Comparison of ENCODE assay signal across 23 cellular contexts in the genomic region with DNA sequence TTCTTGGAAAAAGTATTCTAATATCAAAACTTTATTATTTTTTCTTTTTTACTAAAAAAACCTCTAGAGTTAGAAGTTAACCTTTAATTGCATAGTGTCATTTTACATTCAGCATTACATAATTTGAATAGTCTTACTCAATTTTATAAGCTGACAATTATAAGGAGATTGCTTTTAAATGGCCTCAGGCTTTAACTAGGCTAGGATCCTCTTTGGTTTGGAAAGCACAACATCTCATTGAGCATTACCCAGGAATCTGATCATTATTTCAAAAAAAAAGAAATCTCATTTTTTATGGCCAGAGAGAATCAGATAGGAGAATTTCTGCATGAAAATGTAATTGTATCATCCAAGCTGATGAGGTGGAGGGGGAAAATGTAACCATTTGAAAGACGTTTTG.
DNase-seq lines count a peak whose midpoint lies in the region; ATAC-seq, FAIRE-seq and TF ChIP-seq lines count a peak whose summit lies in the region.
"Had no signal": no experiment of that assay in that cellular context is flagged by ENCODE, and none has a peak within 500 bp of the region (broad histone marks: within the 10 kb centered on the region; RNA-seq: fewer than 3 reads in every experiment).

No MANE protein-coding gene starts in this region.

- no peaks in the 10 kb centered on the region for H3K27me3 Mint-ChIP-seq in WTC11 (ENCODE audit: low read depth)
- H3K27me3 Mint-ChIP-seq: CD4-positive, alpha-beta T cell had no signal

- peaks cover 32% of the 10 kb centered on the region for H3K36me3 Mint-ChIP-seq in WTC11

- peak; percentile 23 for FAIRE-seq in keratinocyte (lab: Jason Lieb, UNC)
- FAIRE-seq: A549, D721Med, GM12892, GM18507, K562 had no signal

- H3K9ac ChIP-seq in HUES6 (ENCODE audit: low read length) = no peak overlapping the region
- H3K9ac ChIP-seq in keratinocyte (ENCODE audit: control insufficient read depth, extremely low read depth, insufficient read depth, low read length) = no peak overlapping the region

- ATAC-seq in WTC11 (no peak), HG02763 (IDR thresholded peaks at IDR 0.05; ENCODE audit: unreplicated experiment) (no peak)
- ATAC-seq: A549, HCT116, K562 had no signal

- no peak overlapping the region; the same call in 1 of the 2 replicates for H3K4me3 ChIP-seq in HUES6 (ENCODE audit: low read depth, low read length)
- no peak overlapping the region for H3K4me3 ChIP-seq in epithelial cell of esophagus (ENCODE audit: low read length)
- no peak overlapping the region for H3K4me3 ChIP-seq in keratinocyte (ENCODE audit: control insufficient read depth in 2 of 3, extremely low read depth in 1 of 3, insufficient read depth in 2 of 3, low read depth in 1 of 3, low read length in 3 of 3)
- H3K4me3 ChIP-seq: A549, K562 had no signal

- POLR2A ChIA-PET in WTC11 (lab: Charles Lee) = interaction anchor here (0.6 kb wide), 1 partner anchor 30 kb away, joined by 3 read pairs; no protein-coding TSS in a partner anchor

- CTCF ChIA-PET in WTC11 (lab: Charles Lee) = no interaction called here

- H3K4me2 ChIP-seq in keratinocyte (ENCODE audit: control insufficient read depth, extremely low read depth, insufficient read depth, low read depth, low read length) = peak overlapping the region; percentile 50
- H3K4me2 ChIP-seq: A549 had no signal

- H4K20me1 ChIP-seq in keratinocyte (ENCODE audit: control insufficient read depth, extremely low read depth, insufficient read depth, low read length) = no peaks in the 10 kb centered on the region

- DNase-seq in WTC11 (ENCODE audit: low spot score) (no peak), epithelial cell of esophagus (ENCODE audit: low read depth) (peak; percentile 10), keratinocyte (ENCODE audit: low read depth, low spot score) (no peak), T-helper 2 cell (no peak), HuH-7 (ENCODE audit: low spot score) (no peak), kidney tubule cell (ENCODE audit: low spot score) (no peak)
- DNase-seq: AML-193; Caco-2; CD4-positive, alpha-beta T cell; GDM1; GOT3; H7; HFFc6; IMR-90 had no signal

- H3K9me3 ChIP-seq in HUES6 (ENCODE audit: control insufficient read depth, insufficient read depth, low read depth, low read length) (no peaks in the 10 kb centered on the region), keratinocyte (ENCODE audit: control insufficient read depth, low read depth, low read length) (no peaks in the 10 kb centered on the region)
- H3K9me3 ChIP-seq: A549, Caco-2 had no signal

- H3K27me3 ChIP-seq in HUES6 (ENCODE audit: control insufficient read depth, insufficient read depth, low read length) (no peaks in the 10 kb centered on the region), keratinocyte (ENCODE audit: control insufficient read depth, extremely low read depth, insufficient read depth, low read length) (no peaks in the 10 kb centered on the region)

- H3K36me3 ChIP-seq in HUES6 (ENCODE audit: control insufficient read depth, insufficient read depth, low read length) (peaks cover 76% of the 10 kb centered on the region), keratinocyte (ENCODE audit: control insufficient read depth in 2 of 2, extremely low read depth in 1 of 2, insufficient read depth in 2 of 2, low read length in 2 of 2) (no peaks in the 10 kb centered on the region)

- H3K27ac ChIP-seq in HUES6 (ENCODE audit: low read depth, low read length) (peak overlapping the region; percentile 27; the same call in 1 of the 2 replicates), keratinocyte (ENCODE audit: control insufficient read depth, insufficient read depth, low read length) (peak overlapping the region; percentile 36)
- H3K27ac ChIP-seq: A549, C4-2B had no signal

- dilution Hi-C loops in keratinocyte (cut with MboI; ENCODE audit: extremely low pct_ligation_motif_present, low sequenced_read_pairs) = no loop called here

- no peak overlapping the region for H3K27ac Mint-ChIP-seq in WTC11
- H3K27ac Mint-ChIP-seq: CD4-positive, alpha-beta T cell; HFFc6 had no signal

- no peaks in the 10 kb centered on the region for H3K9me3 Mint-ChIP-seq in WTC11

- H3K4me3 Mint-ChIP-seq in WTC11 = peak overlapping the region; percentile 12; the same call in 1 of the 2 replicates
- H3K4me3 Mint-ChIP-seq: CD4-positive, alpha-beta T cell; HFFc6 had no signal

- peaks cover 69% of the 10 kb centered on the region for H3K4me1 Mint-ChIP-seq in WTC11

- H3K79me2 ChIP-seq in keratinocyte (ENCODE audit: control insufficient read depth, insufficient read depth, low read length) = no peaks in the 10 kb centered on the region

- peak overlapping the region; percentile 70 for H2AFZ ChIP-seq in keratinocyte (ENCODE audit: control insufficient read depth, low read length)

- no peak for TF ChIP-seq CTCF in WTC11 (IDR thresholded peaks at IDR 0.05)
- no peak for TF ChIP-seq CTCF in epithelial cell of esophagus (IDR thresholded peaks at IDR 0.05; ENCODE audit: insufficient read depth, low read depth, low read length, missing control alignments)
- no peak for TF ChIP-seq CTCF in keratinocyte (optimal IDR thresholded peaks at IDR 0.05 in 1 of 3, IDR thresholded peaks at IDR 0.05 in 1 of 3, conservative IDR thresholded peaks at IDR 0.05 in 1 of 3; ENCODE audit: extremely low read depth in 1 of 3, insufficient read depth in 2 of 3, low read length in 3 of 3)

- H3K4me1 ChIP-seq in HUES6 (ENCODE audit: control insufficient read depth, insufficient read depth, low read length) (peaks cover 73% of the 10 kb centered on the region), keratinocyte (ENCODE audit: control insufficient read depth, extremely low read depth, insufficient read depth, low read length) (peaks cover 20% of the 10 kb centered on the region)
- H3K4me1 ChIP-seq: A549, Caco-2 had no signal

- no peaks in the 10 kb centered on the region for H3K9me1 ChIP-seq in keratinocyte (ENCODE audit: control insufficient read depth, extremely low read depth, insufficient read depth, low read length)

TF ChIP-seq in WTC11, 78 proteins besides CTCF, POLR2A, EP300 and RAD21:
- no peak for TF ChIP-seq PRRX2 (CRISPR knock-in tag; IDR thresholded peaks at IDR 0.05)
